In the genomic region with DNA sequence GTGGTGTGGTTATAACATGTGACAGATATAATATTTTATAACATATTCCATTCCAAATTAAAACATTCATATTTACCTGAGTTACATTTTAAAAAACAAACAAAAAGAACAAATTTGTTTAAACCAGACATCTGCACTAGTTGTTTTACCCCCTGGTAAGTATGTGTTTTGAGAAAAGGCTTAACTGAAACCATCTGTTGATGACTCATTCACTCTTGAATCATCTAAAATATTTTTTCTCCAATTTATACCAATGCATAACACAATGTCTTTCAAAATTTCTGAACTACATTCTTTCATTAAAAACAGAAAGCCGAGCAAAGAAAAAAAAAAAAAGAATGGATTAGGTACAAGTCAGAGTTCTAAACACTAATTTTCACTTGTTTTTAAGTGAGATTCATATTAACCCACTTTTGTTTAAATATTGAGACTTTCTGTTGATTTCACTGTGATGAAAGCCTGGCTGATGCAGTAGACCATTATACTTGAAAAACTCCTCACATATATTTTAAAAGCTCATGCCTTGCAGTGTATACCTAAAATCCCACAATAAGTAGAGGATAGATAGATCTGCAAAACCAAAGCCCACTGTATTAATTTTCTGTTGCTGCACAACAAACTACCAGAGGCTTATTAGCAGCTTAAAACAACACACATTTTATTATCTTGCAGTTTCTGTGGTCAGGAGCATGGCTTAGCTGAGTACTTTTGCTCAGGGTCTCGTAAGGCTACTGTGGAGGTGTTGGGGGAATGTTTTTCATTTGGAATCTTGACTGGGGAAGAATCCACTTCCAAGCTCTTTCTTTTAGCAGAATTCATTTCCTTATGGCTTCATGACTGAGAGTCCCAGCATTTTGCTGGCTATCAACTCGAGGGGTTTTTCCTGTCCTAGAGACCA, we compare ENCODE assay signal across 17 cellular contexts.
DNase-seq lines count a peak whose midpoint lies in the region; ATAC-seq and TF ChIP-seq lines count a peak whose summit lies in the region.
"Had no signal": no experiment of that assay in that cellular context is flagged by ENCODE, and none has a peak within 500 bp of the region (broad histone marks: within the 10 kb centered on the region; RNA-seq: fewer than 3 reads in every experiment).

No MANE protein-coding gene starts in this region.

- no peak overlapping the region for H3K4me3 ChIP-seq in trophoblast cell (ENCODE audit: low read depth, low read length)
- H3K4me3 ChIP-seq: testis had no signal

- H3K79me2 ChIP-seq in trophoblast cell (ENCODE audit: control insufficient read depth, insufficient read depth, low read length, poor library complexity) = no peaks in the 10 kb centered on the region

- H2AFZ ChIP-seq in trophoblast cell (ENCODE audit: insufficient read depth, low read length, poor library complexity) = no peak overlapping the region

- no peaks in the 10 kb centered on the region for H3K79me1 ChIP-seq in trophoblast cell (ENCODE audit: low read length)

- H3K4me1 Mint-ChIP-seq in CD4-positive, alpha-beta T cell (ENCODE audit: low read depth) = no peaks in the 10 kb centered on the region

- no peak overlapping the region for H2BK5ac ChIP-seq in trophoblast cell (ENCODE audit: low read depth, low read length, poor library complexity)

- H3K36me3 ChIP-seq in trophoblast cell (ENCODE audit: control insufficient read depth in 1 of 2, insufficient read depth in 2 of 2, low read length in 2 of 2) = no peaks in the 10 kb centered on the region

- no peak overlapping the region for H3K14ac ChIP-seq in trophoblast cell (ENCODE audit: low read length)

- no peaks in the 10 kb centered on the region for H3K4me1 ChIP-seq in trophoblast cell (ENCODE audit: control insufficient read depth in 1 of 2, insufficient read depth in 2 of 2, low read length in 2 of 2)
- H3K4me1 ChIP-seq: testis had no signal

- H3K9me3 Mint-ChIP-seq in CD4-positive, alpha-beta T cell = peaks cover 7% of the 10 kb centered on the region

- H3K27me3 ChIP-seq in trophoblast cell (ENCODE audit: insufficient read depth, low read length) = no peaks in the 10 kb centered on the region
- no peaks in the 10 kb centered on the region for H3K27me3 ChIP-seq in CD4-positive, alpha-beta T cell (ENCODE audit: control insufficient read depth, insufficient read depth, low read length)
- H3K27me3 ChIP-seq: testis had no signal

- H3K4ac ChIP-seq in trophoblast cell (ENCODE audit: low read depth, low read length) = no peak overlapping the region

- no peaks in the 10 kb centered on the region for H3K9me3 ChIP-seq in trophoblast cell (ENCODE audit: insufficient read depth, low read depth, low read length)
- H3K9me3 ChIP-seq in CD4-positive, alpha-beta T cell (ENCODE audit: control insufficient read depth, low read length) = no peaks in the 10 kb centered on the region
- H3K9me3 ChIP-seq: testis had no signal

- H3K9ac ChIP-seq in trophoblast cell (ENCODE audit: low read length) = no peak overlapping the region

- H2AK5ac ChIP-seq in trophoblast cell (ENCODE audit: low read length) = no peak overlapping the region

- TF ChIP-seq CTCF in CD4-positive, alpha-beta T cell (IDR thresholded peaks at IDR 0.05) = no peak

- H4K12ac ChIP-seq in trophoblast cell (ENCODE audit: low read depth, low read length) = no peak overlapping the region

- POLR2A ChIA-PET in CD4-positive, alpha-beta T cell (lab: Charles Lee) = no interaction called here

- no peaks in the 10 kb centered on the region for H3K27me3 Mint-ChIP-seq in CD4-positive, alpha-beta T cell
- H3K27me3 Mint-ChIP-seq: activated naive CD8-positive, alpha-beta T cell had no signal

- DNase-seq in COLO829 (ENCODE audit: low spot score) (peak; percentile 28), OCI-M1 (lab: John Stamatoyannopoulos, UW) (peak; percentile 40), epidermal melanocyte (ENCODE audit: insufficient read length, low spot score) (peak; percentile 34), trophoblast cell (no peak), erythroblast (lab: John Stamatoyannopoulos, UW) (no peak), cerebellar cortex (ENCODE audit: low spot score) (no peak)
- no peak for DNase-seq in CD4-positive, alpha-beta T cell
- DNase-seq: DMS79; glutamatergic neuron; NCI-H1436; RPMI8226; stimulated activated CD4-positive, alpha-beta T cell treated with anti-CD3 and anti-CD28 coated beads, Interleukin-4, amount 100 ng/mL, for 1 hour; testis had no signal

- H4K91ac ChIP-seq in trophoblast cell (ENCODE audit: low read depth, low read length) = no peak overlapping the region

- H3K4me3 Mint-ChIP-seq in CD4-positive, alpha-beta T cell = no peak overlapping the region
- H3K4me3 Mint-ChIP-seq: activated naive CD8-positive, alpha-beta T cell had no signal

- intact Hi-C loops in CD4-positive, alpha-beta T cell (cut with DNase I, micrococcal nuclease) = no loop called here

- no peak overlapping the region for H2BK12ac ChIP-seq in trophoblast cell (ENCODE audit: low read length)

- CTCF ChIA-PET in CD4-positive, alpha-beta T cell (lab: Charles Lee) = no interaction called here

- H3K27ac Mint-ChIP-seq in CD4-positive, alpha-beta T cell = no peak overlapping the region
- H3K27ac Mint-ChIP-seq: activated naive CD8-positive, alpha-beta T cell had no signal

- H3K36me3 Mint-ChIP-seq in CD4-positive, alpha-beta T cell (ENCODE audit: low read depth) = no peaks in the 10 kb centered on the region
- H3K36me3 Mint-ChIP-seq: activated naive CD8-positive, alpha-beta T cell had no signal

- no peak overlapping the region for H3K18ac ChIP-seq in trophoblast cell (ENCODE audit: low read length)

- ATAC-seq in CD4-positive, alpha-beta T cell (ENCODE audit: poor library complexity) = no peak
- ATAC-seq in HG03135 (IDR thresholded peaks at IDR 0.05; ENCODE audit: unreplicated experiment) = no peak
- ATAC-seq: activated CD4-positive, CD25-positive, alpha-beta regulatory T cell treated with anti-CD3 and anti-CD28 coated beads, Interleukin-2, amount 50 U/mL, for 24 hours had no signal

- peak overlapping the region; percentile 10 for H4K8ac ChIP-seq in trophoblast cell (ENCODE audit: low read depth, low read length)

- WGBS in trophoblast cell (ENCODE audit: extremely low coverage, insufficient coverage, insufficient read length) = no CpG with 5 or more reads among the region's 3 CpGs

- no peak for TF ChIP-seq POLR2A in erythroblast (IDR thresholded peaks at IDR 0.05; ENCODE audit: low read length)

- no peak overlapping the region for H3K27ac ChIP-seq in trophoblast cell (ENCODE audit: low read depth, low read length)
- H3K27ac ChIP-seq in CD4-positive, alpha-beta T cell (ENCODE audit: low read depth, low read length) = no peak overlapping the region
- H3K27ac ChIP-seq: HL-60, testis had no signal

- H3K23ac ChIP-seq in trophoblast cell (ENCODE audit: low read length) = no peak overlapping the region

- no peak overlapping the region for H2BK120ac ChIP-seq in trophoblast cell (ENCODE audit: insufficient read depth, low read length, poor library complexity)

- H3K4me2 ChIP-seq in trophoblast cell (ENCODE audit: low read length) = no peak overlapping the region

Comparison
In these comparisons a context has a peak if more than half of its experiments do, and no peak if none do; other contexts are left out.
1. DNase-seq: peak in COLO829 (single experiment), OCI-M1 (single experiment) and epidermal melanocyte (single experiment); none in trophoblast cell (0 of 2), CD4-positive, alpha-beta T cell (0 of 10), erythroblast (0 of 2) and cerebellar cortex (single experiment).